Comparison of ENCODE assay signal across 19 cellular contexts in genomic region chr12:124593851-124594401, GRCh38.
"Had no signal": no experiment of that assay in that cellular context is flagged by ENCODE, and none has a peak within 500 bp of the region (broad histone marks: within the 10 kb centered on the region; RNA-seq: fewer than 3 reads in every experiment).

No MANE protein-coding gene starts in this region.

- H3K36me3 Mint-ChIP-seq: memory B cell, natural killer cell had no signal

- H3K4me1 ChIP-seq: sigmoid colon had no signal

- DNase-seq: esophagus squamous epithelium; foreskin fibroblast; immature natural killer cell; left ventricle myocardium inferior; lower lobe of right lung; natural killer cell; nucleus accumbens; ovary; sigmoid colon; stimulated activated naive CD8-positive, alpha-beta T cell treated with anti-CD3 and anti-CD28 coated beads, Interleukin-15, Interleukin-2, amounts not matched to agents 100 U/mL and 50 U/mL, for 24 hours; tibial artery; upper lobe of right lung had no signal

- H3K27ac ChIP-seq: esophagus squamous epithelium, gastroesophageal sphincter, left ventricle myocardium inferior, lower lobe of right lung, ovary, right atrium auricular region, sigmoid colon, tibial artery, upper lobe of right lung, vagina had no signal

- H3K4me3 ChIP-seq: esophagus squamous epithelium, gastroesophageal sphincter, left ventricle myocardium inferior, lower lobe of right lung, ovary, right atrium auricular region, sigmoid colon, skin epidermis, tibial artery, upper lobe of right lung, vagina had no signal

- H3K9me3 Mint-ChIP-seq: natural killer cell had no signal

- H3K27ac Mint-ChIP-seq: immature natural killer cell, mesothelial cell of epicardium had no signal

- ATAC-seq: gastroesophageal sphincter; natural killer cell; stimulated activated naive CD8-positive, alpha-beta T cell treated with anti-CD3 and anti-CD28 coated beads, Interleukin-15, Interleukin-2, amounts not matched to agents 100 U/mL and 50 U/mL, for 24 hours had no signal

- H3K9me3 ChIP-seq: esophagus squamous epithelium, gastroesophageal sphincter, lower lobe of right lung, ovary, right atrium auricular region, sigmoid colon, tibial artery, upper lobe of right lung, vagina had no signal

- H3K36me3 ChIP-seq: esophagus squamous epithelium, gastroesophageal sphincter, left ventricle myocardium inferior, lower lobe of right lung, ovary, right atrium auricular region, sigmoid colon, tibial artery, upper lobe of right lung, vagina had no signal

- H3K27me3 ChIP-seq: esophagus squamous epithelium, gastroesophageal sphincter, ovary, right atrium auricular region, sigmoid colon, tibial artery, upper lobe of right lung, vagina had no signal

- H3K4me3 Mint-ChIP-seq: immature natural killer cell, memory B cell, mesothelial cell of epicardium, natural killer cell, neural crest cell had no signal
